Comparison of ENCODE assay signal across 12 cellular contexts in genomic region chr17:27475070-27475673, GRCh38. TPM values are rescaled to one million over a fixed set of nuclear protein-coding genes. Genes with fewer than 3 reads are reported as not detected.
A peak's percentile ranks its signal among the peaks of the same experiment; 100 is the strongest.
DNase-seq lines count a peak whose midpoint lies in the region; ATAC-seq lines count a peak whose summit lies in the region.
"Had no signal": no experiment of that assay in that cellular context is flagged by ENCODE, and none has a peak within 500 bp of the region (broad histone marks: within the 10 kb centered on the region; RNA-seq: fewer than 3 reads in every experiment).

No MANE protein-coding gene starts in this region.

- H3K27ac ChIP-seq in SJCRH30, result no peak overlapping the region

- H3K4me3 ChIP-seq in SJCRH30, result no peak overlapping the region
- H3K4me3 ChIP-seq: body of pancreas, sigmoid colon had no signal

- DNase-seq in NCI-H69 (lab: John Stamatoyannopoulos, UW) (peak; percentile 66), SJCRH30 (no peak), 8988T (no peak)
- DNase-seq in activated CD8-positive, alpha-beta memory T cell treated with anti-CD3 and anti-CD28 coated beads, Interleukin-2, amount 50 U/mL, for 4 hours, result peak; percentile 36
- peak in 2 of 3 donors; percentile 50 to 55 for DNase-seq in stimulated activated CD4-positive, alpha-beta T cell treated with anti-CD3 and anti-CD28 coated beads, TNF-alpha, amount 100 ng/mL, for 48 hours (ENCODE audit: low read depth in 3 of 3)
- DNase-seq: body of pancreas, DMS79, sigmoid colon, WERI-Rb-1 had no signal

- H3K36me3 ChIP-seq in SJCRH30, result no peaks in the 10 kb centered on the region
- H3K36me3 ChIP-seq: sigmoid colon, WERI-Rb-1 had no signal

- ATAC-seq in esophagus mucosa (peak; percentile 67), HG02610 (IDR thresholded peaks at IDR 0.05; ENCODE audit: unreplicated experiment) (no peak), HG03039 (IDR thresholded peaks at IDR 0.05; ENCODE audit: unreplicated experiment) (no peak)
- ATAC-seq: body of pancreas had no signal

- no peaks in the 10 kb centered on the region for H3K9me3 ChIP-seq in SJCRH30 (replicated peaks)
- H3K9me3 ChIP-seq: body of pancreas, sigmoid colon had no signal

- peaks cover 4% of the 10 kb centered on the region for H3K4me1 ChIP-seq in SJCRH30

- H3K27me3 ChIP-seq in SJCRH30, result no peaks in the 10 kb centered on the region
- H3K27me3 ChIP-seq: body of pancreas, sigmoid colon had no signal

RNA-seq across cellular contexts. Expression of gene KSR1, which starts 18.9 kb away (rescaled TPM):
- 31.0 TPM for total RNA-seq in esophagus mucosa
- 35.9 and 37.6 TPM in 2 replicates for total RNA-seq in SJCRH30 (2014; rRNA removed; shearing (Covaris generic))

Comparison
In these comparisons a context has a peak if more than half of its experiments do, and no peak if none do; other contexts are left out.
1. DNase-seq: peak in NCI-H69 (single experiment), activated CD8-positive, alpha-beta memory T cell treated with anti-CD3 and anti-CD28 coated beads, Interleukin-2, amount 50 U/mL, for 4 hours (single experiment) and stimulated activated CD4-positive, alpha-beta T cell treated with anti-CD3 and anti-CD28 coated beads, TNF-alpha, amount 100 ng/mL, for 48 hours (2 of 3); none in SJCRH30 (0 of 2) and 8988T (single experiment).